ENCODE assay signal across 11 cellular contexts in genomic region chr10:14749051-14749809, GRCh38. TPM values are rescaled to one million over a fixed set of nuclear protein-coding genes. Genes with fewer than 3 reads are reported as not detected.
DNase-seq lines count a peak whose midpoint lies in the region; ATAC-seq, FAIRE-seq and TF ChIP-seq lines count a peak whose summit lies in the region.
"Had no signal": no experiment of that assay in that cellular context is flagged by ENCODE, and none has a peak within 500 bp of the region (broad histone marks: within the 10 kb centered on the region; RNA-seq: fewer than 3 reads in every experiment).

No MANE protein-coding gene starts in this region.

- no peak for TF ChIP-seq RAD21 in K562 (CRISPR knock-in tag; conservative IDR thresholded peaks at IDR 0.05 in 1 of 2, IDR thresholded peaks at IDR 0.05 in 1 of 2)

- H3K36me3 Mint-ChIP-seq in type B pancreatic cell = peaks cover 4% of the 10 kb centered on the region
- no peaks in the 10 kb centered on the region for H3K36me3 Mint-ChIP-seq in CD8-positive, alpha-beta T cell
- H3K36me3 Mint-ChIP-seq: activated naive CD8-positive, alpha-beta T cell had no signal

- no peak for TF ChIP-seq CTCF in K562 (IDR thresholded peaks at IDR 0.05 in 2 of 3, conservative IDR thresholded peaks at IDR 0.05 in 1 of 3; ENCODE audit: insufficient read depth in 2 of 3, low read depth in 1 of 3, low read length in 3 of 3)
- no peak for TF ChIP-seq CTCF in lower lobe of right lung (IDR thresholded peaks at IDR 0.05)
- no peak for TF ChIP-seq CTCF in type B pancreatic cell (conservative IDR thresholded peaks at IDR 0.05)
- no peak for TF ChIP-seq CTCF in CD8-positive, alpha-beta T cell (IDR thresholded peaks at IDR 0.05)

- H2AFZ ChIP-seq in K562 (ENCODE audit: low read depth, low read length) = peak overlapping the region; percentile 40; the same call in 1 of the 2 replicates

- TF ChIP-seq EP300 in K562 (IDR thresholded peaks at IDR 0.05; ENCODE audit: low read length) = no peak

- no peak overlapping the region for H3K4me3 ChIP-seq in K562
- no peak overlapping the region for H3K4me3 ChIP-seq in lower lobe of right lung
- H3K4me3 ChIP-seq in CD8-positive, alpha-beta T cell (ENCODE audit: low read depth, low read length) = no peak overlapping the region

- H3K27ac Mint-ChIP-seq in type B pancreatic cell = peak overlapping the region; percentile 11
- no peak overlapping the region for H3K27ac Mint-ChIP-seq in CD8-positive, alpha-beta T cell
- H3K27ac Mint-ChIP-seq: activated naive CD8-positive, alpha-beta T cell had no signal

- BruUV-seq in K562 (replicated peaks; lab: Mats Ljungman, UMichigan) = no TSS peak

- no peaks in the 10 kb centered on the region for H3K9me1 ChIP-seq in K562 (ENCODE audit: control insufficient read depth, insufficient read depth, low read length)

- in situ Hi-C loops in K562 (cut with MboI) = no loop called here

- no peak overlapping the region; a peak in 1 of 4 replicates for H3K9ac ChIP-seq in K562 (ENCODE audit: insufficient read depth in 1 of 2, low read depth in 2 of 2, low read length in 2 of 2)

- peaks cover 4% of the 10 kb centered on the region for H3K9me3 Mint-ChIP-seq in type B pancreatic cell
- H3K9me3 Mint-ChIP-seq in CD8-positive, alpha-beta T cell = peaks cover 3% of the 10 kb centered on the region

- H3K27ac ChIP-seq in K562 (ENCODE audit: extremely low read depth, low read depth, low read length) (no peak overlapping the region), lower lobe of right lung (peak overlapping the region; percentile 44)
- H3K27ac ChIP-seq in CD8-positive, alpha-beta T cell (ENCODE audit: low read depth, low read length) = no peak overlapping the region

- no peaks in the 10 kb centered on the region for H3K27me3 Mint-ChIP-seq in type B pancreatic cell
- no peaks in the 10 kb centered on the region for H3K27me3 Mint-ChIP-seq in CD8-positive, alpha-beta T cell (ENCODE audit: low read depth)
- H3K27me3 Mint-ChIP-seq: activated naive CD8-positive, alpha-beta T cell had no signal

- TF ChIP-seq POLR2A in K562 (conservative IDR thresholded peaks at IDR 0.05) = no peak

- intact Hi-C loops in K562 (cut with micrococcal nuclease) (no loop called here), lower lobe of right lung (cut with DNase I) (no loop called here)
- intact Hi-C loops in CD8-positive, alpha-beta T cell (cut with DNase I, micrococcal nuclease) = no loop called here

- no peak overlapping the region; the same call in 1 of the 2 replicates for H3K4me2 ChIP-seq in K562 (ENCODE audit: insufficient read depth, low read length)

- H3K4me3 Mint-ChIP-seq in type B pancreatic cell = no peak overlapping the region
- no peak overlapping the region for H3K4me3 Mint-ChIP-seq in CD8-positive, alpha-beta T cell
- H3K4me3 Mint-ChIP-seq: activated naive CD8-positive, alpha-beta T cell had no signal

- no peaks in the 10 kb centered on the region for H3K9me3 ChIP-seq in K562 (replicated peaks; ENCODE audit: control insufficient read depth, insufficient read depth, low read depth, low read length)
- no peaks in the 10 kb centered on the region for H3K9me3 ChIP-seq in lower lobe of right lung
- H3K9me3 ChIP-seq in CD8-positive, alpha-beta T cell (ENCODE audit: low read length) = no peaks in the 10 kb centered on the region

- ATAC-seq in K562 (no peak), lower lobe of right lung (peak; percentile 67 to 70), HG02870 (IDR thresholded peaks at IDR 0.05; ENCODE audit: unreplicated experiment) (no peak)
- no peak for ATAC-seq in CD8-positive, alpha-beta T cell

- CTCF ChIA-PET in K562 (lab: Yijun Ruan, JAX; ENCODE audit: low intra/inter-chr PET ratio) = no interaction called here
- CTCF ChIA-PET in CD8-positive, alpha-beta T cell (lab: Charles Lee) = interaction anchor here (1.1 kb wide), 1 partner anchor 10 kb away, joined by 4 read pairs; no protein-coding TSS in a partner anchor

- H3K4me1 ChIP-seq in K562 (replicated peaks in 1 of 2; ENCODE audit: control insufficient read depth in 2 of 2, insufficient read depth in 2 of 2, low read length in 2 of 2) (no peaks in the 10 kb centered on the region; a peak in 1 of 5 replicates), lower lobe of right lung (peaks cover 34% of the 10 kb centered on the region)
- H3K4me1 ChIP-seq in CD8-positive, alpha-beta T cell (ENCODE audit: insufficient read depth, low read length) = no peaks in the 10 kb centered on the region

- WGBS in K562 (ENCODE audit: insufficient coverage, low coverage, missing lambda C conversion rate) = 6% methylated on average over 11 of the region's 11 CpGs

- peaks cover 0 to 19% of the 10 kb centered on the region in 2 experiments; a peak in 3 of 5 replicates for H3K27me3 ChIP-seq in K562 (ENCODE audit: control insufficient read depth in 2 of 2, insufficient read depth in 2 of 2, low read length in 2 of 2)
- H3K27me3 ChIP-seq in lower lobe of right lung (ENCODE audit: low read depth) = no peaks in the 10 kb centered on the region
- no peaks in the 10 kb centered on the region for H3K27me3 ChIP-seq in CD8-positive, alpha-beta T cell (ENCODE audit: insufficient read depth, low read length)

- H3K4me1 Mint-ChIP-seq in type B pancreatic cell (ENCODE audit: unreplicated experiment) = peaks cover 29% of the 10 kb centered on the region
- H3K4me1 Mint-ChIP-seq in CD8-positive, alpha-beta T cell (ENCODE audit: low read depth) = peaks cover under 1% of the 10 kb centered on the region

- no peaks in the 10 kb centered on the region for H4K20me1 ChIP-seq in K562 (replicated peaks; ENCODE audit: control insufficient read depth, insufficient read depth, low read length)

- POLR2A ChIA-PET in K562 (lab: Yijun Ruan, JAX) = no interaction called here
- POLR2A ChIA-PET in CD8-positive, alpha-beta T cell (lab: Charles Lee) = no interaction called here

- H3K79me2 ChIP-seq in K562 (ENCODE audit: control insufficient read depth, insufficient read depth, low read length) = no peaks in the 10 kb centered on the region

- DNase-seq in SIG-M5 treated with dmso at 0.1 percent for 504 hours (lab: John Stamatoyannopoulos, UW; ENCODE audit: unreplicated experiment) = peak; percentile 25
- no peak for DNase-seq in SIG-M5 (lab: John Stamatoyannopoulos, UW)
- no peak for DNase-seq in K562 (ENCODE audit: extremely low read depth in 1 of 4, low spot score in 3 of 4)
- peak; percentile 55 for DNase-seq in lower lobe of right lung
- no peak for DNase-seq in type B pancreatic cell (ENCODE audit: extremely low spot score, unreplicated experiment)
- DNase-seq in NK-92 treated with Interleukin-12 subunit alpha and Interleukin-12 subunit beta, amount 100 ng/mL, for 24 hours (lab: John Stamatoyannopoulos, UW) = no peak
- DNase-seq in CD8-positive, alpha-beta T cell = no peak
- DNase-seq: 8988T, kidney glomerular epithelial cell had no signal

- no peak for FAIRE-seq in K562 (lab: Jason Lieb, UNC)

- no peaks in the 10 kb centered on the region for H3K36me3 ChIP-seq in K562 (ENCODE audit: control insufficient read depth, insufficient read depth, low read length)
- H3K36me3 ChIP-seq in lower lobe of right lung = no peaks in the 10 kb centered on the region
- no peaks in the 10 kb centered on the region for H3K36me3 ChIP-seq in CD8-positive, alpha-beta T cell (ENCODE audit: insufficient read depth, low read length)

TF ChIP-seq in K562, 482 proteins besides CTCF, POLR2A, EP300 and RAD21:
- TF ChIP-seq ZNF134 (CRISPR knock-in tag; conservative IDR thresholded peaks at IDR 0.05) (no peak), CBX1 (IDR thresholded peaks at IDR 0.05; ENCODE audit: low read depth) (no peak), POLR2B (IDR thresholded peaks at IDR 0.05; ENCODE audit: low read depth, partially characterized antibody) (no peak), MAFF (IDR thresholded peaks at IDR 0.05; ENCODE audit: low read length) (no peak), ZNF507 (tag; conservative IDR thresholded peaks at IDR 0.05) (no peak)
- TF ChIP-seq, protein P1, sequence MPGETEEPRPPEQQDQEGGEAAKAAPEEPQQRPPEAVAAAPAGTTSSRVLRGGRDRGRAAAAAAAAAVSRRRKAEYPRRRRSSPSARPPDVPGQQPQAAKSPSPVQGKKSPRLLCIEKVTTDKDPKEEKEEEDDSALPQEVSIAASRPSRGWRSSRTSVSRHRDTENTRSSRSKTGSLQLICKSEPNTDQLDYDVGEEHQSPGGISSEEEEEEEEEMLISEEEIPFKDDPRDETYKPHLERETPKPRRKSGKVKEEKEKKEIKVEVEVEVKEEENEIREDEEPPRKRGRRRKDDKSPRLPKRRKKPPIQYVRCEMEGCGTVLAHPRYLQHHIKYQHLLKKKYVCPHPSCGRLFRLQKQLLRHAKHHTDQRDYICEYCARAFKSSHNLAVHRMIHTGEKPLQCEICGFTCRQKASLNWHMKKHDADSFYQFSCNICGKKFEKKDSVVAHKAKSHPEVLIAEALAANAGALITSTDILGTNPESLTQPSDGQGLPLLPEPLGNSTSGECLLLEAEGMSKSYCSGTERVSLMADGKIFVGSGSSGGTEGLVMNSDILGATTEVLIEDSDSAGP (CRISPR knock-in tag; IDR thresholded peaks at IDR 0.05) = no peak

RNA-seq across cellular contexts. Expression of gene FAM107B, which starts 25.5 kb away (rescaled TPM):
- 0.28 and 0.49 TPM in 2 replicates for total RNA-seq in K562 (2011; cell fraction: chromatin; rRNA removed; ENCODE audit: low replicate concordance)
- not detected in 2 replicates for total RNA-seq in K562 (2011; cell fraction: nucleolus; rRNA removed)
- 0.31 and 0.37 TPM in 2 replicates for total RNA-seq in K562 (2011; cell fraction: nucleoplasm; rRNA removed)
- 0.82 and 2.8 TPM in 2 replicates for total RNA-seq in K562 (2014; rRNA removed)
- 1.8 and 2.0 TPM in 2 replicates for total RNA-seq in K562 (2014; rRNA removed; fragmentation: Illumina TruSeq; extraction: Trizol)
- total RNA-seq in K562 (2015; rRNA removed; fragmentation: Illumina TruSeq; extraction: Trizol) = 0.94 and 1.5 TPM in 2 replicates
- total RNA-seq in K562 (2021) = 2.0 and 2.3 TPM in 2 replicates
- polyA plus RNA-seq in K562 (2011; rRNA removed) = 0.39 and 0.40 TPM in 2 replicates
- polyA plus RNA-seq in K562 (2011; cell fraction: cytosol; rRNA removed) = 0.09 and 0.29 TPM in 2 replicates
- polyA plus RNA-seq in K562 (2011; cell fraction: nucleus; rRNA removed) = 0.07 and 0.11 TPM in 2 replicates
- polyA plus RNA-seq in K562 (2012) = 0.90 and 13.2 TPM in 2 replicates
- polyA plus RNA-seq in K562 (2014; fragmentation: Illumina TruSeq; extraction: Trizol) = 1.9 and 2.0 TPM in 2 replicates
- polyA plus RNA-seq in K562 (2014; fragmentation: Nextera tagmentation; extraction: Ambion mirVana) = under 1 TPM; 0.48 TPM
- 1.1 and 1.4 TPM in 2 replicates for polyA plus RNA-seq in K562 (2014; rRNA removed)
- polyA minus RNA-seq in K562 (2011; rRNA and poly(A)+ RNA removed) = 0.32 and 0.63 TPM in 2 replicates
- not detected in 2 replicates for polyA minus RNA-seq in K562 (2011; cell fraction: cytosol; rRNA and poly(A)+ RNA removed)
- polyA minus RNA-seq in K562 (2011; cell fraction: nucleus; rRNA and poly(A)+ RNA removed) = not detected in 2 replicates
- total RNA-seq in lower lobe of right lung = 75.4 TPM
- 46.7 and 50.9 TPM in 2 replicates for total RNA-seq in type B pancreatic cell (ENCODE audit: low replicate concordance)
- total RNA-seq in CD8-positive, alpha-beta T cell = 100 to 1,000 TPM; 271 to 274 TPM

Comparison
In these comparisons a context has a peak if more than half of its experiments do, and no peak if none do; other contexts are left out.
1. DNase-seq: peak in SIG-M5 treated with dmso at 0.1 percent for 504 hours (single experiment) and lower lobe of right lung (single experiment); none in SIG-M5 (single experiment), K562 (0 of 4), type B pancreatic cell (single experiment), NK-92 treated with Interleukin-12 subunit alpha and Interleukin-12 subunit beta, amount 100 ng/mL, for 24 hours (single experiment) and CD8-positive, alpha-beta T cell (0 of 7).
2. ATAC-seq: peak in lower lobe of right lung (2 of 2); none in K562 (single experiment), HG02870 (single experiment) and CD8-positive, alpha-beta T cell (single experiment).
3. RNA of gene FAM107B, which starts 25.5 kb away (total RNA-seq): 271 to 274 TPM in CD8-positive, alpha-beta T cell, 75.4 TPM in lower lobe of right lung (single experiment) and 46.7 to 50.9 TPM in type B pancreatic cell; 0.28 to 2.8 TPM in K562; every median in the first group is over 10 times any median in the second.